8 cellular contexts compared by ENCODE assay signal in the genomic region with DNA sequence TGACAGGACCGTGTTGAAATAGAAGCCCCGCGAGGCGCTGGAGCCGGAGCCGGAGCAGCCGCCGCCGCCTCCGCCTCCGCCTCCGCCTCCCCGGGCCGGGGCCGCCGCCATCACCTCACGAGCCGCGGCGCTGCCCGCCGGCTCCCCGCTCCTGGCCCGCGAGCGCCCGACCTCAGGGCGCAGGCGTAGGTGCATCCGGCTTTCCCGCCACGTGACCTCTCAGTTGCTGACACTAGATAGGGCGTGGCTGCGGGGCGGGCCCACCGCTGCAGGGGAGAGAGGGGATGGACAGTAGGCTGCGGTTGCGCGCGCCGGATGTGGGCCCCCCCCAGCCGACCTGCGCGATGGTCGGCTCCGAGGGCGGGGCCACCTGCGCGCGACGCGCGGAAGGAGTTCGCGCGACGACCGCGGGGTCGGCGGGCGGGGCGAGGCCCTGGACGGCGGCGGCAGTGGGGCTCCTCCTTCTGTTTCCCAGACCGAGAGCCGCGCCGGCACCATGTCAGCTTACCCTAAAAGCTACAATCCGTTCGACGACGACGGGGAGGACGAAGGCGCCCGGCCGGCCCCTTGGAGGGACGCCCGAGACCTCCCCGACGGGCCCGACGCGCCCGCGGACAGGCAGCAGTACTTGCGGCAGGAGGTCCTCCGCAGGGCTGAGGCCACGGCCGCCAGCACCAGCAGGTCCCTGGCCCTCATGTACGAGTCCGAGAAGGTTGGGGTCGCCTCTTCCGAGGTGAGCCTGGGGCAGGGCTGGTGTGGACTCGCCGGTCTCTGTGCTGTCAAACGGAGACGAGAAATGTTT. TPM values are rescaled to one million over a fixed set of nuclear protein-coding genes. Genes with fewer than 3 reads are reported as not detected.
A peak's percentile ranks its signal among the peaks of the same experiment; 100 is the strongest.
DNase-seq lines count a peak whose midpoint lies in the region; ATAC-seq and TF ChIP-seq lines count a peak whose summit lies in the region.

A gene (minus strand): TSS at position 197 of the 802 bp plus-strand sequence. CDS start 86 bp downstream, at position 111.
A gene (plus strand): TSS at position 393 of the 802 bp plus-strand sequence. CDS start 104 bp downstream, at position 497.

- no peaks in the 10 kb centered on the region for H3K27me3 ChIP-seq in mononuclear cell (ENCODE audit: insufficient read depth, low read length)

- H3K4me3 ChIP-seq in epithelial cell of esophagus (ENCODE audit: low read length), result peak within 1 kb of the TSS; percentile 76
- H3K4me3 ChIP-seq in mononuclear cell (ENCODE audit: low read length), result peak within 1 kb of the TSS; percentile 79

- TF ChIP-seq CTCF in epithelial cell of esophagus (IDR thresholded peaks at IDR 0.05; ENCODE audit: insufficient read depth, low read depth, low read length, missing control alignments), result no peak

- peaks cover 6% of the 10 kb centered on the region for H3K36me3 Mint-ChIP-seq in IgD-negative memory B cell

- peak; percentile 87 for ATAC-seq in GM21529 (IDR thresholded peaks at IDR 0.05; ENCODE audit: unreplicated experiment)

- no peaks in the 10 kb centered on the region for H3K9me3 Mint-ChIP-seq in IgD-negative memory B cell

- H3K27ac Mint-ChIP-seq in IgD-negative memory B cell, result peak within 1 kb of the TSS; percentile 82 to 92 (median 88)

- peak; percentile 76 for DNase-seq in DMS 273 treated with DMSO at 0.1 percent for 48 hours (lab: John Stamatoyannopoulos, UW)
- DNase-seq in OCI-M1 (lab: John Stamatoyannopoulos, UW), result peak; percentile 100
- DNase-seq in activated T-cell treated with anti-CD3 and anti-CD28 coated beads for 4 hours, result peak; percentile 93
- peak; percentile 98 for DNase-seq in epithelial cell of esophagus (ENCODE audit: low read depth)
- DNase-seq in stimulated activated CD8-positive, alpha-beta memory T cell treated with anti-CD3 and anti-CD28 coated beads, Interleukin-2, amount 100 ng/mL, for 48 hours (ENCODE audit: low read depth in 2 of 2), result peak; percentile 97

- no peaks in the 10 kb centered on the region for H3K9me3 ChIP-seq in mononuclear cell (ENCODE audit: low read depth, low read length)

- peak within 1 kb of the TSS; percentile 85 to 97 (median 90) for H3K4me3 Mint-ChIP-seq in IgD-negative memory B cell

- H3K4me1 Mint-ChIP-seq in IgD-negative memory B cell, result peaks cover 27 to 39% (median 29%) of the 10 kb centered on the region in 3 donors

- H3K4me1 ChIP-seq in mononuclear cell (ENCODE audit: insufficient read depth, low read length), result peaks cover 69% of the 10 kb centered on the region

- H3K27me3 Mint-ChIP-seq in IgD-negative memory B cell, result no peaks in the 10 kb centered on the region

RNA-seq across cellular contexts. Expression of the first gene that starts in this region (rescaled TPM):
- 43.4 TPM for polyA plus RNA-seq in IgD-negative memory B cell
- 83.0 TPM for total RNA-seq in mononuclear cell

RNA-seq across cellular contexts. Expression of the second gene that starts in this region (rescaled TPM):
- 23.0 TPM for polyA plus RNA-seq in IgD-negative memory B cell
- total RNA-seq in mononuclear cell, result 11.5 TPM

Comparison
In these comparisons a context has a peak if more than half of its experiments do, and no peak if none do; other contexts are left out.
1. Peak in every context shown above with its lines: DNase-seq, ATAC-seq and H3K4me3 ChIP-seq.